In genomic region chr1:32893198-32894018, GRCh38 we compare ENCODE assay signal across 8 cellular contexts. TPM values are rescaled to one million over a fixed set of nuclear protein-coding genes. Genes with fewer than 3 reads are reported as not detected.
DNase-seq lines count a peak whose midpoint lies in the region; ATAC-seq, FAIRE-seq and TF ChIP-seq lines count a peak whose summit lies in the region.

No MANE protein-coding gene starts in this region.

- FAIRE-seq in H1 (lab: Jason Lieb, UNC), result no peak

- H3K14ac ChIP-seq in H1 (ENCODE audit: insufficient read length), result no peak overlapping the region

- H3K36me3 ChIP-seq in H1 (ENCODE audit: control insufficient read depth in 2 of 4, insufficient read depth in 4 of 4, low read length in 3 of 4) (no peaks in the 10 kb centered on the region), mucosa of descending colon (ENCODE audit: low read depth) (no peaks in the 10 kb centered on the region), upper lobe of left lung (no peaks in the 10 kb centered on the region)

- peaks cover 0 to 15% (median 7%) of the 10 kb centered on the region in 4 experiments; a peak in 5 of 7 replicates for H3K4me1 ChIP-seq in H1 (replicated peaks in 1 of 4; ENCODE audit: control insufficient read depth in 3 of 4, insufficient read depth in 4 of 4, low read length in 3 of 4)
- peaks cover 11% of the 10 kb centered on the region for H3K4me1 ChIP-seq in mucosa of descending colon (ENCODE audit: low read depth)
- peaks cover 12 to 20% (median 19%) of the 10 kb centered on the region in 4 donors for H3K4me1 ChIP-seq in upper lobe of left lung

- H2BK120ac ChIP-seq in H1 (replicated peaks; ENCODE audit: low read depth, low read length), result no peak overlapping the region

- H3K18ac ChIP-seq in H1 (ENCODE audit: extremely low read depth, low read length), result peak overlapping the region; percentile 95

- peak; percentile 77 for ATAC-seq in mucosa of descending colon
- ATAC-seq in upper lobe of left lung (ENCODE audit: low FRiP score in 2 of 2), result peak in 1 of 2 donors; percentile 69
- no peak for ATAC-seq in GM21390 (IDR thresholded peaks at IDR 0.05; ENCODE audit: unreplicated experiment)
- ATAC-seq in HG03442 (IDR thresholded peaks at IDR 0.05; ENCODE audit: unreplicated experiment), result no peak

- H3K4me2 ChIP-seq in H1 (ENCODE audit: insufficient read depth in 1 of 2, low read depth in 2 of 2, low read length in 2 of 2), result peak overlapping the region; percentile 67 to 82

- H2AFZ ChIP-seq in H1 (ENCODE audit: low read length), result peak overlapping the region; percentile 64; the same call in 1 of the 2 replicates

- H2BK15ac ChIP-seq in H1 (ENCODE audit: low read length), result peak overlapping the region; percentile 92; the same call in 1 of the 2 replicates

- H3K4me3 ChIP-seq in H1 (ENCODE audit: extremely low read depth in 1 of 4, insufficient read depth in 2 of 4, low read depth in 3 of 4, low read length in 4 of 4) (peak overlapping the region; percentile 48 to 87 (median 66)), mucosa of descending colon (no peak overlapping the region), upper lobe of left lung (peak overlapping the region; percentile 14 to 52 (median 42))

- H3K9ac ChIP-seq in H1 (replicated peaks in 1 of 4; ENCODE audit: extremely low read depth in 1 of 4, low read depth in 3 of 4, low read length in 3 of 4), result peak overlapping the region in 3 of 4 experiments; percentile 2 to 36 (median 20); a peak in 2 of 7 replicates

- peak overlapping the region; percentile 31 for H4K5ac ChIP-seq in H1 (ENCODE audit: insufficient read length, low read depth, low read length)

- peaks cover 0 to 6% of the 10 kb centered on the region in 2 experiments for H4K20me1 ChIP-seq in H1 (replicated peaks in 1 of 2; ENCODE audit: control insufficient read depth in 1 of 2, insufficient read depth in 2 of 2, low read length in 2 of 2)

- H2AK5ac ChIP-seq in H1 (ENCODE audit: low read depth, low read length), result no peak overlapping the region

- H2BK20ac ChIP-seq in H1 (ENCODE audit: low read length), result no peak overlapping the region

- H3K23ac ChIP-seq in H1 (ENCODE audit: insufficient read length), result no peak overlapping the region

- intact Hi-C loops in mucosa of descending colon (cut with DNase I, micrococcal nuclease), result no loop called here

- peak overlapping the region; percentile 51 for H4K8ac ChIP-seq in H1 (ENCODE audit: extremely low read depth, insufficient read depth, low read length)

- DNase-seq in NCI-H524 (lab: John Stamatoyannopoulos, UW) (peak; percentile 71 to 75), NCI-H524 treated with DMSO at 0.1 percent for 48 hours (lab: John Stamatoyannopoulos, UW) (no peak), RPMI7951 (ENCODE audit: low read depth) (peak; percentile 36), H1 (ENCODE audit: low read depth in 1 of 2, low spot score in 2 of 2) (peak in 1 of 2 experiments; percentile 83), mucosa of descending colon (peak; percentile 76 to 86 (median 81)), upper lobe of left lung (peak in 1 of 2 donors; percentile 82)

- TF ChIP-seq RAD21 in H1 (IDR thresholded peaks at IDR 0.05 in 1 of 2, conservative IDR thresholded peaks at IDR 0.05 in 1 of 2; ENCODE audit: low read depth in 2 of 2, low read length in 2 of 2), result no peak

- H3K23me2 ChIP-seq in H1 (ENCODE audit: low read depth, low read length), result peaks cover 2% of the 10 kb centered on the region; the same call in 1 of the 2 replicates

- H3K79me2 ChIP-seq in H1 (ENCODE audit: control insufficient read depth in 1 of 2, insufficient read depth in 2 of 2, low read length in 2 of 2), result no peaks in the 10 kb centered on the region

- TF ChIP-seq EP300 in H1 (IDR thresholded peaks at IDR 0.05; ENCODE audit: borderline replicate concordance in 1 of 2, low read depth in 2 of 2, low read length in 2 of 2) (0 out of 3 replicates have a peak, but pooled peaks of 1 of the 2 experiments have one; percentile 33), upper lobe of left lung (IDR thresholded peaks at IDR 0.05) (no peak)

- H3K79me1 ChIP-seq in H1 (ENCODE audit: low read depth, low read length), result no peaks in the 10 kb centered on the region

- H3K9me3 ChIP-seq in H1 (ENCODE audit: insufficient read depth in 2 of 2, low read depth in 1 of 2, low read length in 1 of 2) (peaks cover 0 to 6% of the 10 kb centered on the region in 2 experiments; a peak in 1 of 4 replicates), mucosa of descending colon (no peaks in the 10 kb centered on the region), upper lobe of left lung (no peaks in the 10 kb centered on the region)

- no peak overlapping the region for H3K4ac ChIP-seq in H1 (replicated peaks; ENCODE audit: insufficient read length, low read depth, low read length)

- no peak overlapping the region; the same call in 1 of the 2 replicates for H2BK12ac ChIP-seq in H1 (ENCODE audit: low read depth, low read length)

- H3K27me3 ChIP-seq in H1 (replicated peaks in 1 of 4; ENCODE audit: control insufficient read depth in 3 of 4, extremely low read depth in 1 of 4, insufficient read depth in 3 of 4, low read length in 3 of 4) (peaks cover 2 to 29% (median 17%) of the 10 kb centered on the region in 4 experiments), upper lobe of left lung (peaks cover 0 to 15% (median 12%) of the 10 kb centered on the region in 4 donors)

- no peak overlapping the region for H3K56ac ChIP-seq in H1 (replicated peaks; ENCODE audit: insufficient read length, low read depth, low read length)

- WGBS in H1 (ENCODE audit: extremely low coverage in 1 of 2, insufficient coverage in 1 of 2, insufficient read length in 1 of 2, insufficient replicate concordance in 2 of 2, low coverage in 1 of 2, low lambda C conversion rate in 2 of 2, missing lambda C conversion rate in 1 of 2), 2 experiments, result 1% methylated on average over 21 of the region's 58 CpGs; no CpG with 5 or more reads in 1 of the 2 experiments
- 0 to 3% methylated on average over 3 to 55 of the region's 58 CpGs for WGBS in upper lobe of left lung, 2 donors

- POLR2A ChIA-PET in H1 (lab: Charles Lee; ENCODE audit: partially characterized antibody), result interaction anchor here (0.5 to 1.4 kb wide), 7 partner anchors 12 to 980 kb away, joined by 3 to 4 read pairs (median 3); partner anchors contain the start of genes RNF19B, S100PBP and YARS1

- H4K91ac ChIP-seq in H1 (replicated peaks; ENCODE audit: insufficient read length, low read length), result peak overlapping the region; percentile 93

- no peak for TF ChIP-seq POLR2A in H1 (IDR thresholded peaks at IDR 0.05; ENCODE audit: control extremely low read depth in 1 of 2, low read depth in 2 of 2, low read length in 2 of 2)
- TF ChIP-seq POLR2A in upper lobe of left lung (IDR thresholded peaks at IDR 0.05), result no peak

- peak overlapping the region; percentile 73 for H2BK5ac ChIP-seq in H1 (ENCODE audit: low read depth, low read length)

- CTCF ChIA-PET in H1 (lab: Charles Lee; ENCODE audit: partially characterized antibody), result interaction anchor here (0.8 to 16.6 kb wide), 25 partner anchors 9 to 254 kb away, joined by 3 to 382 read pairs (median 4); partner anchors contain the start of genes FNDC5, HPCA, S100PBP and YARS1

- TF ChIP-seq CTCF in H1 (IDR thresholded peaks at IDR 0.05; ENCODE audit: control extremely low read depth in 1 of 3, insufficient read depth in 1 of 3, low read depth in 1 of 3, low read length in 3 of 3) (no peak), mucosa of descending colon (IDR thresholded peaks at IDR 0.05) (no peak), upper lobe of left lung (IDR thresholded peaks at IDR 0.05) (peak in 1 of 6 experiments; percentile 5)

- no peak overlapping the region; the same call in 1 of the 2 replicates for H3K27ac ChIP-seq in H1 (ENCODE audit: low read depth, low read length)
- H3K27ac ChIP-seq in upper lobe of left lung, result no peak overlapping the region

RNA-seq across cellular contexts. Expression of gene HPCA, which starts 7.1 kb away (rescaled TPM):
- not detected in 2 replicates for total RNA-seq in RPMI7951 (2014; rRNA removed; shearing (Covaris generic))
- 0.84 and 1.4 TPM in 2 replicates for total RNA-seq in H1 (2021; fragmentation: NEBNext Ultra II Directional; extraction: Animal tissue kit (Norgen Biotek cat#: 25700))
- polyA plus RNA-seq in H1 (2011; rRNA removed), result 0.70 and 0.78 TPM in 2 replicates
- polyA plus RNA-seq in H1 (2011; cell fraction: cytosol; rRNA removed), result 0.70 TPM
- polyA plus RNA-seq in H1 (2011; cell fraction: nucleus; rRNA removed), result 4.6 TPM
- 1.2 to 2.0 TPM (median 1.4 TPM) in 4 replicates for polyA plus RNA-seq in H1 (2012, experiment 1 of 2)
- polyA plus RNA-seq in H1 (2012, experiment 2 of 2), result 3.1 TPM
- 2.2 TPM for polyA plus RNA-seq in H1 (2013, experiment 1 of 2)
- 2.9 TPM for polyA plus RNA-seq in H1 (2013, experiment 2 of 2)
- 0.49 and 0.60 TPM in 2 replicates for polyA minus RNA-seq in H1 (2011; rRNA and poly(A)+ RNA removed)
- not detected for polyA minus RNA-seq in H1 (2011; cell fraction: cytosol; rRNA and poly(A)+ RNA removed)
- polyA minus RNA-seq in H1 (2011; cell fraction: nucleus; rRNA and poly(A)+ RNA removed), result 3.9 TPM
- total RNA-seq in mucosa of descending colon, result 1 to 10 TPM; 1.1 to 2.0 (median 1.1) TPM
- total RNA-seq in upper lobe of left lung, result not detected

RNA-seq across cellular contexts. Expression of gene TMEM54, which starts 7.8 kb away (rescaled TPM):
- total RNA-seq in RPMI7951 (2014; rRNA removed; shearing (Covaris generic)), result 110 and 148 TPM in 2 replicates
- 7.3 and 9.5 TPM in 2 replicates for total RNA-seq in H1 (2021; fragmentation: NEBNext Ultra II Directional; extraction: Animal tissue kit (Norgen Biotek cat#: 25700))
- 58.7 and 85.7 TPM in 2 replicates for polyA plus RNA-seq in H1 (2011; rRNA removed)
- polyA plus RNA-seq in H1 (2011; cell fraction: cytosol; rRNA removed), result 45.9 TPM
- 40.0 TPM for polyA plus RNA-seq in H1 (2011; cell fraction: nucleus; rRNA removed)
- 8.6 to 23.6 TPM (median 17.8 TPM) in 4 replicates for polyA plus RNA-seq in H1 (2012, experiment 1 of 2)
- 19.8 TPM for polyA plus RNA-seq in H1 (2012, experiment 2 of 2)
- polyA plus RNA-seq in H1 (2013, experiment 1 of 2), result 8.6 TPM
- 9.0 TPM for polyA plus RNA-seq in H1 (2013, experiment 2 of 2)
- 9.8 TPM in 2 replicates for polyA minus RNA-seq in H1 (2011; rRNA and poly(A)+ RNA removed)
- polyA minus RNA-seq in H1 (2011; cell fraction: cytosol; rRNA and poly(A)+ RNA removed), result 10.6 TPM
- 6.2 TPM for polyA minus RNA-seq in H1 (2011; cell fraction: nucleus; rRNA and poly(A)+ RNA removed)
- total RNA-seq in mucosa of descending colon, result 100 to 1,000 TPM; 426 to 995 (median 483) TPM
- total RNA-seq in upper lobe of left lung, result 10 to 100 TPM; 37.7 to 94.1 (median 58.6) TPM

RNA-seq across cellular contexts. Expression of gene FNDC5, which starts 22.7 kb away (rescaled TPM):
- total RNA-seq in RPMI7951 (2014; rRNA removed; shearing (Covaris generic)), result 0.48 and 2.0 TPM in 2 replicates
- total RNA-seq in H1 (2021; fragmentation: NEBNext Ultra II Directional; extraction: Animal tissue kit (Norgen Biotek cat#: 25700)), result 0.94 and 2.0 TPM in 2 replicates
- polyA plus RNA-seq in H1 (2011; rRNA removed), result 1.8 and 3.2 TPM in 2 replicates
- polyA plus RNA-seq in H1 (2011; cell fraction: cytosol; rRNA removed), result 3.3 TPM
- polyA plus RNA-seq in H1 (2011; cell fraction: nucleus; rRNA removed), result 6.4 TPM
- 2.3 to 4.0 TPM (median 3.0 TPM) in 4 replicates for polyA plus RNA-seq in H1 (2012, experiment 1 of 2)
- polyA plus RNA-seq in H1 (2012, experiment 2 of 2), result 1.0 TPM
- 3.2 TPM for polyA plus RNA-seq in H1 (2013, experiment 1 of 2)
- polyA plus RNA-seq in H1 (2013, experiment 2 of 2), result 2.1 TPM
- 1.9 and 2.2 TPM in 2 replicates for polyA minus RNA-seq in H1 (2011; rRNA and poly(A)+ RNA removed)
- polyA minus RNA-seq in H1 (2011; cell fraction: cytosol; rRNA and poly(A)+ RNA removed), result not detected
- 1.3 TPM for polyA minus RNA-seq in H1 (2011; cell fraction: nucleus; rRNA and poly(A)+ RNA removed)
- total RNA-seq in mucosa of descending colon (under 1 TPM; 0.38 to 0.51 (median 0.41) TPM), upper lobe of left lung (10 to 100 TPM in 1 of 6 donors, 1 to 10 TPM in 2, under 1 TPM in 1, not detected in 2; 0.30 to 10.3 (median 2.2) TPM)
